Comparison of ENCODE assay signal across 8 cellular contexts in genomic region chr20:36460648-36461599, GRCh38.
A peak's percentile ranks its signal among the peaks of the same experiment; 100 is the strongest.
DNase-seq lines count a peak whose midpoint lies in the region; ATAC-seq and TF ChIP-seq lines count a peak whose summit lies in the region.

No MANE protein-coding gene starts in this region.

- TF ChIP-seq CTCF in astrocyte of the cerebellum (IDR thresholded peaks at IDR 0.05; ENCODE audit: low read depth, low read length, missing control alignments) (no peak), retinal pigment epithelial cell (conservative IDR thresholded peaks at IDR 0.05; ENCODE audit: low read depth, low read length) (no peak)

- H3K4me3 ChIP-seq in astrocyte of the cerebellum (ENCODE audit: low read depth, low read length) (peak overlapping the region; percentile 86), retinal pigment epithelial cell (ENCODE audit: low read length) (peak overlapping the region; percentile 41)

- peak; percentile 65 for ATAC-seq in GM18511 (IDR thresholded peaks at IDR 0.05; ENCODE audit: unreplicated experiment)
- ATAC-seq in HG02943 (IDR thresholded peaks at IDR 0.05; ENCODE audit: low read depth, unreplicated experiment) = peak; percentile 61
- no peak for ATAC-seq in GM18873 (IDR thresholded peaks at IDR 0.05; ENCODE audit: low FRiP score, unreplicated experiment)

- peak; percentile 84 to 92 for DNase-seq in NCI-H187 (lab: John Stamatoyannopoulos, UW)
- DNase-seq in T1000 (lab: John Stamatoyannopoulos, UW) = peak; percentile 91
- DNase-seq in astrocyte of the cerebellum (ENCODE audit: low read depth) = peak; percentile 59
- peak; percentile 90 to 91 for DNase-seq in hippocampal formation (lab: John Stamatoyannopoulos, UW)
- no peak for DNase-seq in retinal pigment epithelial cell (ENCODE audit: low read depth)

- in situ Hi-C loops in astrocyte of the cerebellum (cut with HindIII; ENCODE audit: low sequenced_read_pairs) = no loop called here
